ENCODE assay signal across 16 cellular contexts in the genomic region with DNA sequence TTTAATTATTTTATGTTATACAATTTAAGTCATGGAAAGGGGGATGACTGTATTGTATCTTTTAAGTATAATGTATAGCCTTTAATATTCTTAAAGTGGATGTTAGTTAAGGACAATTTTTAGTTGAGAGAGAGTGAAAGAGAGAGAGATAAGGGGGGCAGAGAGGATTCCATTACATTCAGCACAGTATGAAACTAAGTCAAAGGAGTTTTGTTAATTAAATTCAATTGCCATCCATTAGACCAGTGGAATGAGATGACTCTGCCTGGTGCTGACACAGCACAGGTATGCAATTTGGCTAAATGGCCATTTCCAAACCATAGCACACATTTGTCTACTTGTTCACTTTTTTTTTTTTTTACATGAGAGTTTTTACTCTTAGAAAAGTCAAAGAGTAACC. TPM values are rescaled to one million over a fixed set of nuclear protein-coding genes. Genes with fewer than 3 reads are reported as not detected.
DNase-seq lines count a peak whose midpoint lies in the region; ATAC-seq, FAIRE-seq and TF ChIP-seq lines count a peak whose summit lies in the region.
"Had no signal": no experiment of that assay in that cellular context is flagged by ENCODE, and none has a peak within 500 bp of the region (broad histone marks: within the 10 kb centered on the region; RNA-seq: fewer than 3 reads in every experiment).

No MANE protein-coding gene starts in this region.

- intact Hi-C loops in CD14-positive monocyte (cut with micrococcal nuclease) = no loop called here

- H3K4me1 ChIP-seq in SK-N-SH (ENCODE audit: control insufficient read depth in 1 of 2, insufficient read depth in 2 of 2, low read depth in 1 of 2, low read length in 1 of 2) (no peaks in the 10 kb centered on the region; a peak in 2 of 4 replicates), RWPE2 (ENCODE audit: insufficient read depth, poor library complexity, severe bottlenecking) (peaks cover 8% of the 10 kb centered on the region), muscle layer of duodenum (ENCODE audit: control insufficient read depth in 1 of 2, insufficient read depth in 2 of 2, low read length in 2 of 2) (peaks cover 5 to 14% of the 10 kb centered on the region in 2 donors)
- H3K4me1 ChIP-seq: BLaER1 had no signal

- peaks cover 52% of the 10 kb centered on the region for H3K36me3 Mint-ChIP-seq in brain
- H3K36me3 Mint-ChIP-seq in CD14-positive monocyte = peaks cover 0 to 4% of the 10 kb centered on the region in 2 donors

- H3K27me3 Mint-ChIP-seq in brain = no peaks in the 10 kb centered on the region
- no peaks in the 10 kb centered on the region for H3K27me3 Mint-ChIP-seq in CD14-positive monocyte (ENCODE audit: low read depth in 3 of 3)

- no peak overlapping the region for H3K9ac ChIP-seq in SK-N-SH
- H3K9ac ChIP-seq: BLaER1 had no signal

- H3K4me3 ChIP-seq in SK-N-SH (ENCODE audit: low read depth in 2 of 2, low read length in 1 of 2) (no peak overlapping the region), RWPE2 (ENCODE audit: severe bottlenecking) (no peak overlapping the region), muscle layer of duodenum (ENCODE audit: low read depth in 1 of 2, low read length in 2 of 2) (no peak overlapping the region)
- H3K4me3 ChIP-seq: BLaER1, GM23338 had no signal

- H3K4me3 Mint-ChIP-seq in brain (peak overlapping the region in 2 of 5 experiments; percentile 2 to 61), CD14-positive monocyte (no peak overlapping the region)
- H3K4me3 Mint-ChIP-seq: CD4-positive, CD25-positive, alpha-beta regulatory T cell; GM23338 had no signal

- TF ChIP-seq RAD21 in SK-N-SH (IDR thresholded peaks at IDR 0.05; ENCODE audit: low read length) = no peak

- no peaks in the 10 kb centered on the region for H3K9me2 ChIP-seq in SK-N-SH

- no peaks in the 10 kb centered on the region for H3K27me3 ChIP-seq in SK-N-SH (ENCODE audit: insufficient read depth)
- no peaks in the 10 kb centered on the region for H3K27me3 ChIP-seq in RWPE2 (ENCODE audit: insufficient read depth, poor library complexity, severe bottlenecking)
- no peaks in the 10 kb centered on the region for H3K27me3 ChIP-seq in muscle layer of duodenum (ENCODE audit: low read depth, low read length)
- H3K27me3 ChIP-seq: BLaER1 had no signal

- POLR2A ChIA-PET in SK-N-SH (lab: Yijun Ruan, JAX) = no interaction called here

- H3K36me3 ChIP-seq in SK-N-SH (replicated peaks in 1 of 2; ENCODE audit: control insufficient read depth in 1 of 2, insufficient read depth in 2 of 2, low read length in 1 of 2) = peaks cover 2 to 13% of the 10 kb centered on the region in 2 experiments
- H3K36me3 ChIP-seq in RWPE2 (ENCODE audit: low read depth) = peaks cover 13% of the 10 kb centered on the region
- no peaks in the 10 kb centered on the region for H3K36me3 ChIP-seq in muscle layer of duodenum (ENCODE audit: control insufficient read depth in 1 of 2, insufficient read depth in 2 of 2, low read length in 2 of 2)
- H3K36me3 ChIP-seq: BLaER1 had no signal

- no peak for ATAC-seq in SK-N-SH treated with all-trans-retinoic acid at 6 μM for 48 hours
- ATAC-seq in RWPE2 (ENCODE audit: low read depth) = 0 out of 3 replicates have a peak, but pooled peaks have one; percentile 29
- ATAC-seq: GM23338 had no signal

- H4K20me1 ChIP-seq in SK-N-SH (ENCODE audit: insufficient read depth) = no peaks in the 10 kb centered on the region
- H4K20me1 ChIP-seq: BLaER1 had no signal

- DNase-seq in SK-N-SH (no peak), RWPE2 (ENCODE audit: low spot score) (no peak), CD14-positive monocyte (ENCODE audit: low spot score) (no peak), frontal cortex (ENCODE audit: low spot score in 2 of 2) (no peak)
- DNase-seq in stimulated activated naive CD4-positive, alpha-beta T cell treated with Interleukin-2 at 50 U/mL for 16 hours (lab: John Stamatoyannopoulos, UW) = no peak
- DNase-seq: AML-193; Calu3; CD4-positive, CD25-positive, alpha-beta regulatory T cell; DMS 273 treated with DMSO at 0.1 percent for 48 hours; H7 had no signal

- H3K9me3 Mint-ChIP-seq in brain (peaks cover 15 to 33% (median 24%) of the 10 kb centered on the region in 5 experiments), CD14-positive monocyte (peaks cover 0 to 3% (median 0%) of the 10 kb centered on the region in 7 donors)

- H3K9me3 ChIP-seq in SK-N-SH = peaks cover 13% of the 10 kb centered on the region; the same call in 1 of the 2 replicates
- peaks cover 10% of the 10 kb centered on the region for H3K9me3 ChIP-seq in RWPE2 (ENCODE audit: severe bottlenecking)
- peaks cover 0 to 4% of the 10 kb centered on the region in 2 donors for H3K9me3 ChIP-seq in muscle layer of duodenum (ENCODE audit: control insufficient read depth in 1 of 2, low read length in 2 of 2)
- H3K9me3 ChIP-seq: BLaER1 had no signal

- H3K27ac ChIP-seq in SK-N-SH (ENCODE audit: low read depth in 2 of 2, low read length in 1 of 2) = no peak overlapping the region
- H3K27ac ChIP-seq in RWPE2 (ENCODE audit: poor library complexity, severe bottlenecking) = no peak overlapping the region
- H3K27ac ChIP-seq in muscle layer of duodenum (ENCODE audit: low read length) = peak overlapping the region; percentile 0
- H3K27ac ChIP-seq: 22Rv1, BLaER1 had no signal

- H2AFZ ChIP-seq in SK-N-SH (ENCODE audit: low read depth) = no peak overlapping the region
- H2AFZ ChIP-seq: GM23338 had no signal

- H3F3A ChIP-seq in SK-N-SH (replicated peaks; ENCODE audit: insufficient read depth) = no peaks in the 10 kb centered on the region

- H3K4me1 Mint-ChIP-seq in brain = peaks cover 45% of the 10 kb centered on the region
- peaks cover 18% of the 10 kb centered on the region for H3K4me1 Mint-ChIP-seq in CD14-positive monocyte
- H3K4me1 Mint-ChIP-seq: CD4-positive, CD25-positive, alpha-beta regulatory T cell had no signal

- CTCF ChIA-PET in SK-N-SH (lab: Yijun Ruan, JAX) = interaction anchor here (1.6 kb wide), 1 partner anchor 14 kb away, joined by 3 read pairs; no protein-coding TSS in a partner anchor

- no peak for FAIRE-seq in frontal cortex (lab: Jason Lieb, UNC)

- peaks cover 3% of the 10 kb centered on the region; the same call in 1 of the 2 replicates for H3K79me2 ChIP-seq in SK-N-SH (ENCODE audit: insufficient read depth)

- H3K27ac Mint-ChIP-seq in brain = peak overlapping the region in 3 of 5 experiments; percentile 49 to 87 (median 84)
- no peak overlapping the region for H3K27ac Mint-ChIP-seq in CD14-positive monocyte
- H3K27ac Mint-ChIP-seq: CD4-positive, CD25-positive, alpha-beta regulatory T cell; GM23338 had no signal

- no peak for TF ChIP-seq EP300 in SK-N-SH (IDR thresholded peaks at IDR 0.05; ENCODE audit: borderline replicate concordance in 1 of 2, low read depth in 1 of 2, low read length in 1 of 2)

- no peak for TF ChIP-seq CTCF in SK-N-SH (IDR thresholded peaks at IDR 0.05)
- no peak for TF ChIP-seq CTCF in RWPE2 (IDR thresholded peaks at IDR 0.05; ENCODE audit: poor library complexity, severe bottlenecking)
- no peak for TF ChIP-seq CTCF in brain (conservative IDR thresholded peaks at IDR 0.05)
- TF ChIP-seq CTCF in CD14-positive monocyte (IDR thresholded peaks at IDR 0.05) = no peak

- no peak overlapping the region for H3K4me2 ChIP-seq in SK-N-SH
- H3K4me2 ChIP-seq: BLaER1 had no signal

TF ChIP-seq in SK-N-SH treated with all-trans-retinoic acid at 6 μM for 48 hours, 23 proteins besides CTCF, POLR2A, EP300 and RAD21 (continues in another document):
- TF ChIP-seq CSDC2 (CRISPR knock-in tag; IDR thresholded peaks at IDR 0.05) = no peak
- TF ChIP-seq, protein P1, sequence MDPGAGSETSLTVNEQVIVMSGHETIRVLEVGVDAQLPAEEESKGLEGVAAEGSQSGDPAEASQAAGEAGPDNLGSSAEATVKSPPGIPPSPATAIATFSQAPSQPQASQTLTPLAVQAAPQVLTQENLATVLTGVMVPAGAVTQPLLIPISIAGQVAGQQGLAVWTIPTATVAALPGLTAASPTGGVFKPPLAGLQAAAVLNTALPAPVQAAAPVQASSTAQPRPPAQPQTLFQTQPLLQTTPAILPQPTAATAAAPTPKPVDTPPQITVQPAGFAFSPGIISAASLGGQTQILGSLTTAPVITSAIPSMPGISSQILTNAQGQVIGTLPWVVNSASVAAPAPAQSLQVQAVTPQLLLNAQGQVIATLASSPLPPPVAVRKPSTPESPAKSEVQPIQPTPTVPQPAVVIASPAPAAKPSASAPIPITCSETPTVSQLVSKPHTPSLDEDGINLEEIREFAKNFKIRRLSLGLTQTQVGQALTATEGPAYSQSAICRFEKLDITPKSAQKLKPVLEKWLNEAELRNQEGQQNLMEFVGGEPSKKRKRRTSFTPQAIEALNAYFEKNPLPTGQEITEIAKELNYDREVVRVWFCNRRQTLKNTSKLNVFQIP (CRISPR knock-in tag; IDR thresholded peaks at IDR 0.05; ENCODE audit: borderline replicate concordance, low read depth) = no peak
- TF ChIP-seq ISL1 (CRISPR knock-in tag; IDR thresholded peaks at IDR 0.05) = peak; percentile 66
- no peak for TF ChIP-seq ARNTL (CRISPR knock-in tag; IDR thresholded peaks at IDR 0.05; ENCODE audit: borderline replicate concordance, low read depth)
- TF ChIP-seq RARB (CRISPR knock-in tag; IDR thresholded peaks at IDR 0.05) = no peak

TF ChIP-seq in SK-N-SH, 30 proteins besides CTCF, POLR2A, EP300 and RAD21 (continues in another document):
- TF ChIP-seq SMC3 (IDR thresholded peaks at IDR 0.05; ENCODE audit: low read depth, low read length) = no peak
- no peak for TF ChIP-seq SIN3A (IDR thresholded peaks at IDR 0.05; ENCODE audit: borderline replicate concordance, low read depth, low read length)
- no peak for TF ChIP-seq TCF12 (IDR thresholded peaks at IDR 0.05)
- TF ChIP-seq ELF1 (IDR thresholded peaks at IDR 0.05) = no peak
- no peak for TF ChIP-seq FOXJ3 (CRISPR knock-in tag; IDR thresholded peaks at IDR 0.05)
- no peak for TF ChIP-seq USF2 (IDR thresholded peaks at IDR 0.05; ENCODE audit: borderline replicate concordance, low read depth, low read length)
- no peak for TF ChIP-seq TAF1 (IDR thresholded peaks at IDR 0.05; ENCODE audit: borderline replicate concordance, low read depth, low read length)

RNA-seq across cellular contexts. Expression of gene NFIA, which starts 27.5 kb away (rescaled TPM):
- 3.3 and 4.1 TPM in 2 replicates for polyA plus RNA-seq in SK-N-SH (2012; rRNA removed)
- polyA plus RNA-seq in SK-N-SH (2012; cell fraction: cytosol; rRNA removed) = 2.1 and 2.7 TPM in 2 replicates
- polyA plus RNA-seq in SK-N-SH (2012; cell fraction: nucleus; rRNA removed) = 1.6 and 3.1 TPM in 2 replicates
- 4.1 TPM for polyA plus RNA-seq in brain (ENCODE audit: insufficient read depth, low read depth, low replicate concordance)
- 1 to 10 TPM; 1.4 to 5.3 TPM for polyA plus RNA-seq in CD14-positive monocyte
- total RNA-seq in frontal cortex = 35.5 TPM

Comparison
In these comparisons a context has a peak if more than half of its experiments do, and no peak if none do; other contexts are left out.
1. H3K27ac Mint-ChIP-seq: peak in brain (3 of 5); none in CD14-positive monocyte (0 of 7).